16 cellular contexts compared by ENCODE assay signal in genomic region chr6:119024111-119024510, GRCh38. TPM values are rescaled to one million over a fixed set of nuclear protein-coding genes. Genes with fewer than 3 reads are reported as not detected.
DNase-seq lines count a peak whose midpoint lies in the region; ATAC-seq and TF ChIP-seq lines count a peak whose summit lies in the region.
"Had no signal": no experiment of that assay in that cellular context is flagged by ENCODE, and none has a peak within 500 bp of the region (broad histone marks: within the 10 kb centered on the region; RNA-seq: fewer than 3 reads in every experiment).

No MANE protein-coding gene starts in this region.

- peak overlapping the region; percentile 60 for H2AFZ ChIP-seq in Karpas-422 (ENCODE audit: low read length)

- no peaks in the 10 kb centered on the region for H3K79me2 ChIP-seq in Karpas-422 (ENCODE audit: low read length)

- H3K9me3 ChIP-seq in Karpas-422 (ENCODE audit: low read length) (no peaks in the 10 kb centered on the region), endodermal cell (ENCODE audit: control insufficient read depth, low read length) (peaks cover 11% of the 10 kb centered on the region), esophagus muscularis mucosa (no peaks in the 10 kb centered on the region)

- H3K36me3 ChIP-seq in Karpas-422 (ENCODE audit: insufficient read depth, low read length), result no peaks in the 10 kb centered on the region
- peaks cover 57% of the 10 kb centered on the region for H3K36me3 ChIP-seq in endodermal cell (ENCODE audit: control insufficient read depth, insufficient read depth, low read length)
- H3K36me3 ChIP-seq in esophagus muscularis mucosa, result peaks cover 0 to 10% (median 0%) of the 10 kb centered on the region in 4 donors

- H3K36me3 Mint-ChIP-seq in endodermal cell (ENCODE audit: low read depth) (peaks cover 28% of the 10 kb centered on the region), nephron progenitor cell (ENCODE audit: low read depth) (no peaks in the 10 kb centered on the region)

- no peaks in the 10 kb centered on the region for H3K27me3 Mint-ChIP-seq in endodermal cell (ENCODE audit: insufficient read depth)
- H3K27me3 Mint-ChIP-seq in nephron progenitor cell (ENCODE audit: low read depth, poor library complexity), result no peaks in the 10 kb centered on the region
- H3K27me3 Mint-ChIP-seq: IgD-negative memory B cell had no signal

- no peaks in the 10 kb centered on the region for H3K9me3 Mint-ChIP-seq in endodermal cell
- H3K9me3 Mint-ChIP-seq in nephron progenitor cell, result no peaks in the 10 kb centered on the region

- WGBS in endodermal cell (ENCODE audit: insufficient coverage in 1 of 2, insufficient read length in 1 of 2), 2 experiments, result 19 to 27% methylated on average over 6 of the region's 6 CpGs
- 88% methylated on average over 6 of the region's 6 CpGs for WGBS in esophagus muscularis mucosa

- H3K4me3 Mint-ChIP-seq in endodermal cell (peak overlapping the region; percentile 56), nephron progenitor cell (no peak overlapping the region)
- H3K4me3 Mint-ChIP-seq: IgD-negative memory B cell had no signal

- peak overlapping the region; percentile 51; the same call in 1 of the 2 replicates for H3K27ac ChIP-seq in Karpas-422 (ENCODE audit: low read length)
- H3K27ac ChIP-seq in endodermal cell (ENCODE audit: low read depth, low read length), result no peak overlapping the region
- no peak overlapping the region for H3K27ac ChIP-seq in esophagus muscularis mucosa (replicated peaks in 1 of 4)

- H3K4me1 ChIP-seq in Karpas-422 (ENCODE audit: low read length), result peaks cover 34% of the 10 kb centered on the region
- H3K4me1 ChIP-seq in endodermal cell (ENCODE audit: control insufficient read depth, insufficient read depth, low read length), result peaks cover 39% of the 10 kb centered on the region
- H3K4me1 ChIP-seq in esophagus muscularis mucosa, result no peaks in the 10 kb centered on the region

- H3K4me2 ChIP-seq in Karpas-422 (ENCODE audit: low read depth, low read length, poor library complexity, severe bottlenecking), result peak overlapping the region; percentile 50

- no peaks in the 10 kb centered on the region for H4K20me1 ChIP-seq in Karpas-422 (ENCODE audit: insufficient read depth, low read depth, low read length)

- H3K27ac Mint-ChIP-seq in endodermal cell (peak overlapping the region; percentile 85), nephron progenitor cell (peak overlapping the region; percentile 10)
- H3K27ac Mint-ChIP-seq: IgD-negative memory B cell had no signal

- 0 out of 2 replicates have a peak overlapping the region, but pooled peaks have one; percentile 5 for H3K9ac ChIP-seq in Karpas-422 (ENCODE audit: low read length)
- H3K9ac ChIP-seq in endodermal cell (ENCODE audit: extremely low read depth, low read length, poor library complexity, severe bottlenecking), result peak overlapping the region; percentile 81

- TF ChIP-seq POLR2A in esophagus muscularis mucosa (IDR thresholded peaks at IDR 0.05; ENCODE audit: low read depth) (no peak), GM18505 (IDR thresholded peaks at IDR 0.05; ENCODE audit: borderline replicate concordance, extremely low read depth, insufficient read depth, insufficient read length) (no peak)

- H3K9me2 ChIP-seq in Karpas-422 (replicated peaks; ENCODE audit: insufficient read depth, low read length), result no peaks in the 10 kb centered on the region

- no peak for ATAC-seq in GM18505 (IDR thresholded peaks at IDR 0.05; ENCODE audit: unreplicated experiment)

- H3K4me3 ChIP-seq in Karpas-422 (ENCODE audit: low read length), result 0 out of 2 replicates have a peak overlapping the region, but pooled peaks have one; percentile 2
- H3K4me3 ChIP-seq in endodermal cell (ENCODE audit: low read length), result peak overlapping the region; percentile 88
- no peak overlapping the region for H3K4me3 ChIP-seq in esophagus muscularis mucosa

- H3K27me3 ChIP-seq in Karpas-422 (ENCODE audit: low read length) (no peaks in the 10 kb centered on the region), endodermal cell (ENCODE audit: control insufficient read depth, insufficient read depth, low read length, poor library complexity, severe bottlenecking) (no peaks in the 10 kb centered on the region), esophagus muscularis mucosa (no peaks in the 10 kb centered on the region)

- DNase-seq in ELF-1 (ENCODE audit: low read depth, low spot score) (peak; percentile 27), Karpas-422 (peak; percentile 42), endodermal cell (peak; percentile 71), nephron progenitor cell (no peak), esophagus muscularis mucosa (ENCODE audit: extremely low spot score) (no peak), GM13976 (ENCODE audit: low spot score) (no peak)
- DNase-seq in stimulated activated CD4-positive, alpha-beta T cell treated with anti-CD3 and anti-CD28 coated beads, Interleukin-15, amount 100 ng/mL, for 24 hours, result no peak
- DNase-seq: AML-193, DMS79, GF-D8, H7, MV-4-11, NCI-H187, NCI-H2171 had no signal

- no peak for TF ChIP-seq CTCF in endodermal cell (conservative IDR thresholded peaks at IDR 0.05)
- no peak for TF ChIP-seq CTCF in nephron progenitor cell (IDR thresholded peaks at IDR 0.05)
- TF ChIP-seq CTCF in esophagus muscularis mucosa (IDR thresholded peaks at IDR 0.05), result no peak
- no peak for TF ChIP-seq CTCF in GM13976 (IDR thresholded peaks at IDR 0.05; ENCODE audit: borderline replicate concordance, control extremely low read depth, extremely low read depth, insufficient read depth, missing control alignments)

- H3K4me1 Mint-ChIP-seq in endodermal cell (peaks cover 57% of the 10 kb centered on the region), nephron progenitor cell (peaks cover 42% of the 10 kb centered on the region)

- intact Hi-C loops in esophagus muscularis mucosa (cut with DNase I), result no loop called here

- in situ Hi-C loops in GM13976 (cut with MboI; ENCODE audit: low sequenced_read_pairs, unreplicated experiment), result no loop called here

- TF ChIP-seq EP300 in esophagus muscularis mucosa (IDR thresholded peaks at IDR 0.05), result no peak

RNA-seq across cellular contexts. Expression of gene FAM184A, which starts 54.4 kb away (rescaled TPM):
- 0.72 and 8.4 TPM in 2 replicates for total RNA-seq in Karpas-422 (2014; rRNA removed; shearing (Covaris generic); ENCODE audit: low replicate concordance)
- total RNA-seq in endodermal cell (100 to 1,000 TPM; 205 to 216 TPM), esophagus muscularis mucosa (10 to 100 TPM in 1 of 4 donors, 1 to 10 TPM in 3; 7.6 to 11.2 (median 9.0) TPM)
- 64.9 TPM for polyA plus RNA-seq in endodermal cell (2013, experiment 1 of 2)
- 72.0 TPM for polyA plus RNA-seq in endodermal cell (2013, experiment 2 of 2)

Comparison
In these comparisons a context has a peak if more than half of its experiments do, and no peak if none do; other contexts are left out.
1. DNase-seq: peak in ELF-1 (single experiment), Karpas-422 (single experiment) and endodermal cell (single experiment); none in nephron progenitor cell (single experiment), stimulated activated CD4-positive, alpha-beta T cell treated with anti-CD3 and anti-CD28 coated beads, Interleukin-15, amount 100 ng/mL, for 24 hours (single experiment), esophagus muscularis mucosa (single experiment) and GM13976 (single experiment).
2. H3K4me3 ChIP-seq: peak in Karpas-422 (single experiment) and endodermal cell (single experiment); none in esophagus muscularis mucosa (0 of 4).
3. RNA of gene FAM184A, which starts 54.4 kb away (total RNA-seq): 205 to 216 TPM in endodermal cell; 7.6 to 11.2 TPM in esophagus muscularis mucosa and 0.72 to 8.4 TPM in Karpas-422; every median in the first group is over 10 times any median in the second.